22 cellular contexts compared by ENCODE assay signal in the genomic region with DNA sequence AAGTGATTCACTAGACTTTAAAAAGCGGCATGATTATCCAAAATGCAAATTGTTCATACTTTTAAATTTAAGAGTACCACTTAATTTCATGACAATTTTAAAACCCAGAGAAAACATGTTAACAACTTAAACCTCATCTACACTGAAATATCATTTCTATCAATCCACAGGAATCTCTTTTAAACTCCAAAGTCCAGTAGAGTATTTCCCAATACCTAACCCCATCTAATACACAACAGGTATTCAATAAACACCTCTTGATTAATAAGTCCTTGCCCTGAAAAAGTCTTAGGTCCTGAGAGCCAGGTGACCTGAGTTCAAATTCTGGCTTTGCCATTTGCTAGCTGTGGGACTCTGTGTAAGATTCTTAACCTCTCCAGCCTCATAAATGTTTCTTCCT. TPM values are rescaled to one million over a fixed set of nuclear protein-coding genes. Genes with fewer than 3 reads are reported as not detected.
A peak's percentile ranks its signal among the peaks of the same experiment; 100 is the strongest.
DNase-seq lines count a peak whose midpoint lies in the region; ATAC-seq, FAIRE-seq and TF ChIP-seq lines count a peak whose summit lies in the region.
"Had no signal": no experiment of that assay in that cellular context is flagged by ENCODE, and none has a peak within 500 bp of the region (broad histone marks: within the 10 kb centered on the region; RNA-seq: fewer than 3 reads in every experiment).

No MANE protein-coding gene starts in this region.

- H2BK120ac ChIP-seq in mesenchymal stem cell (ENCODE audit: low read depth, low read length), result no peak overlapping the region

- peaks cover 30% of the 10 kb centered on the region for H3K36me3 Mint-ChIP-seq in CD4-positive, CD25-positive, alpha-beta regulatory T cell
- peaks cover 87% of the 10 kb centered on the region for H3K36me3 Mint-ChIP-seq in stimulated activated effector memory CD8-positive, alpha-beta T cell treated with anti-CD3 and anti-CD28 coated beads, Interleukin-12 subunit alpha, Interleukin-12 subunit beta, amount 100 ng/mL, for 72 hours

- no peak overlapping the region for H3K14ac ChIP-seq in mesenchymal stem cell (ENCODE audit: low read length in 2 of 2)

- H3K27me3 ChIP-seq in CD4-positive, CD25-positive, alpha-beta regulatory T cell (ENCODE audit: control insufficient read depth, insufficient read depth, low read length), result no peaks in the 10 kb centered on the region
- H3K27me3 ChIP-seq in K562 (ENCODE audit: control insufficient read depth in 2 of 2, insufficient read depth in 2 of 2, low read length in 2 of 2) (no peaks in the 10 kb centered on the region), mesenchymal stem cell (ENCODE audit: control insufficient read depth in 1 of 2, insufficient read depth in 1 of 2, low read length in 2 of 2) (no peaks in the 10 kb centered on the region)
- H3K27me3 ChIP-seq: BE2C, SJSA1 had no signal

- no peak overlapping the region for H2BK5ac ChIP-seq in mesenchymal stem cell (ENCODE audit: low read depth, low read length, poor library complexity, severe bottlenecking)

- no peak overlapping the region for H3K27ac ChIP-seq in CD4-positive, CD25-positive, alpha-beta regulatory T cell (ENCODE audit: insufficient read depth, low read length, poor library complexity, severe bottlenecking)
- H3K27ac ChIP-seq in K562 (ENCODE audit: extremely low read depth, low read depth, low read length), result no peak overlapping the region
- no peak overlapping the region for H3K27ac ChIP-seq in mesenchymal stem cell (ENCODE audit: low read length, poor library complexity, severe bottlenecking)
- H3K27ac ChIP-seq: SJSA1 had no signal

- no peak overlapping the region for H3K4me3 Mint-ChIP-seq in CD4-positive, CD25-positive, alpha-beta regulatory T cell
- H3K4me3 Mint-ChIP-seq in stimulated activated effector memory CD8-positive, alpha-beta T cell treated with anti-CD3 and anti-CD28 coated beads, Interleukin-12 subunit alpha, Interleukin-12 subunit beta, amount 100 ng/mL, for 72 hours, result no peak overlapping the region
- H3K4me3 Mint-ChIP-seq: CD14-positive monocyte had no signal

- no peak for DNase-seq in CD4-positive, CD25-positive, alpha-beta regulatory T cell
- DNase-seq in K562 (ENCODE audit: extremely low read depth in 1 of 4, low spot score in 3 of 4), result no peak
- DNase-seq in mesenchymal stem cell, result no peak
- no peak for DNase-seq in stimulated activated effector memory CD8-positive, alpha-beta T cell treated with anti-CD3 and anti-CD28 coated beads, Interleukin-12 subunit alpha, Interleukin-12 subunit beta, amount 100 ng/mL, for 72 hours (ENCODE audit: low spot score in 2 of 2)
- DNase-seq in SW480 (ENCODE audit: low spot score), result no peak
- DNase-seq: 8988T, ACHN, BE2C, KG1, NCI-H1048, NCI-H1417, NCI-H1694, NCI-H2029 treated with DMSO at 0.1 percent for 48 hours, NCI-H2227 treated with DMSO at 0.1 percent for 48 hours, NCI-H526 treated with DMSO at 0.1 percent for 48 hours, Right ventricle myocardium superior, RPMI8226 had no signal

- H3K9me1 ChIP-seq in K562 (ENCODE audit: control insufficient read depth, insufficient read depth, low read length), result no peaks in the 10 kb centered on the region

- no peak overlapping the region for H2BK12ac ChIP-seq in mesenchymal stem cell (ENCODE audit: low read length in 2 of 2)

- no peaks in the 10 kb centered on the region for H3K27me3 Mint-ChIP-seq in CD4-positive, CD25-positive, alpha-beta regulatory T cell

- peaks cover 57% of the 10 kb centered on the region for H3K36me3 ChIP-seq in CD4-positive, CD25-positive, alpha-beta regulatory T cell (ENCODE audit: control insufficient read depth, insufficient read depth, low read length)
- peaks cover 88% of the 10 kb centered on the region for H3K36me3 ChIP-seq in K562 (ENCODE audit: control insufficient read depth, insufficient read depth, low read length)
- peaks cover 24 to 50% of the 10 kb centered on the region in 2 experiments for H3K36me3 ChIP-seq in mesenchymal stem cell (ENCODE audit: control insufficient read depth in 1 of 2, insufficient read depth in 2 of 2, low read depth in 1 of 2, low read length in 2 of 2)

- no peak for ATAC-seq in CD4-positive, CD25-positive, alpha-beta regulatory T cell (ENCODE audit: low read depth in 2 of 2)
- ATAC-seq in K562 (no peak), HG02870 (IDR thresholded peaks at IDR 0.05; ENCODE audit: unreplicated experiment) (no peak), HG03025 (IDR thresholded peaks at IDR 0.05; ENCODE audit: low FRiP score, unreplicated experiment) (no peak)
- no peak for ATAC-seq in stimulated activated effector memory CD8-positive, alpha-beta T cell treated with anti-CD3 and anti-CD28 coated beads, Interleukin-12 subunit alpha, Interleukin-12 subunit beta, amount 100 ng/mL, for 72 hours

- no peak overlapping the region for H3K23ac ChIP-seq in mesenchymal stem cell (ENCODE audit: low read length in 2 of 2)

- peaks cover 26% of the 10 kb centered on the region for H3K79me1 ChIP-seq in mesenchymal stem cell (replicated peaks; ENCODE audit: low read length, poor library complexity, severe bottlenecking)

- CTCF ChIA-PET in K562 (lab: Yijun Ruan, JAX; ENCODE audit: low intra/inter-chr PET ratio), result no interaction called here

- H3K4me1 ChIP-seq in CD4-positive, CD25-positive, alpha-beta regulatory T cell (ENCODE audit: control insufficient read depth, insufficient read depth, low read length, poor library complexity, severe bottlenecking), result no peaks in the 10 kb centered on the region
- H3K4me1 ChIP-seq in K562 (replicated peaks in 1 of 2; ENCODE audit: control insufficient read depth in 2 of 2, insufficient read depth in 2 of 2, low read length in 2 of 2), result no peaks in the 10 kb centered on the region; a peak in 2 of 5 replicates
- H3K4me1 ChIP-seq in mesenchymal stem cell (ENCODE audit: control insufficient read depth, insufficient read depth, low read depth, low read length), result peaks cover 6% of the 10 kb centered on the region
- H3K4me1 ChIP-seq: BE2C had no signal

- no peak overlapping the region for H3K18ac ChIP-seq in mesenchymal stem cell (ENCODE audit: low read depth in 1 of 2, low read length in 2 of 2)

- no peaks in the 10 kb centered on the region for H3K9me3 ChIP-seq in CD4-positive, CD25-positive, alpha-beta regulatory T cell (ENCODE audit: control insufficient read depth in 2 of 2, low read length in 2 of 2)
- H3K9me3 ChIP-seq in K562 (replicated peaks; ENCODE audit: control insufficient read depth, insufficient read depth, low read depth, low read length), result no peaks in the 10 kb centered on the region
- H3K9me3 ChIP-seq in mesenchymal stem cell (ENCODE audit: control insufficient read depth, low read length), result no peaks in the 10 kb centered on the region
- H3K9me3 ChIP-seq: BE2C, SJSA1 had no signal

- 100% methylated on average over 1 of the region's 1 CpG for WGBS in K562 (ENCODE audit: insufficient coverage, low coverage, missing lambda C conversion rate)
- 94% methylated on average over 1 of the region's 1 CpG for WGBS in mesenchymal stem cell

- peaks cover 23% of the 10 kb centered on the region for H3K79me2 ChIP-seq in K562 (ENCODE audit: control insufficient read depth, insufficient read depth, low read length)

- no peak overlapping the region for H4K91ac ChIP-seq in mesenchymal stem cell (ENCODE audit: low read length)

- no peak overlapping the region for H3K4me2 ChIP-seq in K562 (ENCODE audit: insufficient read depth, low read length)
- H3K4me2 ChIP-seq in mesenchymal stem cell (ENCODE audit: low read length, poor library complexity, severe bottlenecking), result no peak overlapping the region

- no peak overlapping the region for H3K4me3 ChIP-seq in CD4-positive, CD25-positive, alpha-beta regulatory T cell (ENCODE audit: low read depth, low read length)
- no peak overlapping the region for H3K4me3 ChIP-seq in K562
- H3K4me3 ChIP-seq in mesenchymal stem cell (ENCODE audit: insufficient read depth in 1 of 2, low read depth in 1 of 2, low read length in 2 of 2), result no peak overlapping the region
- H3K4me3 ChIP-seq: SJSA1 had no signal

- no peak for FAIRE-seq in K562 (lab: Jason Lieb, UNC)

- TF ChIP-seq CTCF in K562 (IDR thresholded peaks at IDR 0.05 in 2 of 3, conservative IDR thresholded peaks at IDR 0.05 in 1 of 3; ENCODE audit: insufficient read depth in 2 of 3, low read depth in 1 of 3, low read length in 3 of 3), result no peak

- peaks cover 0 to 7% (median 0%) of the 10 kb centered on the region in 4 donors for H3K4me1 Mint-ChIP-seq in CD4-positive, CD25-positive, alpha-beta regulatory T cell
- peaks cover under 1% of the 10 kb centered on the region for H3K4me1 Mint-ChIP-seq in stimulated activated effector memory CD8-positive, alpha-beta T cell treated with anti-CD3 and anti-CD28 coated beads, Interleukin-12 subunit alpha, Interleukin-12 subunit beta, amount 100 ng/mL, for 72 hours

- TF ChIP-seq EP300 in K562 (IDR thresholded peaks at IDR 0.05; ENCODE audit: low read length), result no peak

- H3K9me3 Mint-ChIP-seq in CD4-positive, CD25-positive, alpha-beta regulatory T cell, result no peaks in the 10 kb centered on the region
- no peaks in the 10 kb centered on the region for H3K9me3 Mint-ChIP-seq in stimulated activated effector memory CD8-positive, alpha-beta T cell treated with anti-CD3 and anti-CD28 coated beads, Interleukin-12 subunit alpha, Interleukin-12 subunit beta, amount 100 ng/mL, for 72 hours
- H3K9me3 Mint-ChIP-seq: CD14-positive monocyte had no signal

- H2AFZ ChIP-seq in K562 (ENCODE audit: low read depth, low read length) (no peak overlapping the region), mesenchymal stem cell (ENCODE audit: low read depth, low read length) (no peak overlapping the region)

- POLR2A ChIA-PET in K562 (lab: Yijun Ruan, JAX), result interaction anchor here (0.6 to 2.4 kb wide), 5 partner anchors 9 to 148 kb away, joined by 3 to 10 read pairs (median 5); a partner anchor contains a TSS

- no peak overlapping the region for H3K4ac ChIP-seq in mesenchymal stem cell (ENCODE audit: low read depth in 1 of 2, low read length in 2 of 2)

- intact Hi-C loops in K562 (cut with micrococcal nuclease), result loop anchor here (10.0 kb wide), 1 partner anchor 71 kb away; a partner anchor contains a TSS

- no peak overlapping the region for H4K8ac ChIP-seq in mesenchymal stem cell (ENCODE audit: low read length)

- no peak overlapping the region for H2AK5ac ChIP-seq in mesenchymal stem cell (ENCODE audit: low read length, severe bottlenecking)

- no TSS peak for BruUV-seq in K562 (replicated peaks; lab: Mats Ljungman, UMichigan)

- no peaks in the 10 kb centered on the region for H4K20me1 ChIP-seq in K562 (replicated peaks; ENCODE audit: control insufficient read depth, insufficient read depth, low read length)

- in situ Hi-C loops in K562 (cut with MboI), result no loop called here

- TF ChIP-seq RAD21 in K562 (CRISPR knock-in tag; conservative IDR thresholded peaks at IDR 0.05 in 1 of 2, IDR thresholded peaks at IDR 0.05 in 1 of 2), result no peak

- no peak for TF ChIP-seq POLR2A in K562 (conservative IDR thresholded peaks at IDR 0.05)

- peak overlapping the region; percentile 9 to 72 (median 11) for H3K27ac Mint-ChIP-seq in CD4-positive, CD25-positive, alpha-beta regulatory T cell
- H3K27ac Mint-ChIP-seq in stimulated activated effector memory CD8-positive, alpha-beta T cell treated with anti-CD3 and anti-CD28 coated beads, Interleukin-12 subunit alpha, Interleukin-12 subunit beta, amount 100 ng/mL, for 72 hours, result peak overlapping the region; percentile 55
- H3K27ac Mint-ChIP-seq: CD14-positive monocyte had no signal

- H2BK15ac ChIP-seq in mesenchymal stem cell (ENCODE audit: low read depth, poor library complexity, severe bottlenecking), result no peak overlapping the region

- H3K9ac ChIP-seq in K562 (ENCODE audit: insufficient read depth in 1 of 2, low read depth in 2 of 2, low read length in 2 of 2), result no peak overlapping the region
- peak overlapping the region; percentile 36 for H3K9ac ChIP-seq in mesenchymal stem cell (ENCODE audit: low read length)

RNA-seq across cellular contexts. Expression of a gene that starts 14.7 kb away (rescaled TPM):
- 14.8 TPM for total RNA-seq in CD4-positive, CD25-positive, alpha-beta regulatory T cell
- 10 to 100 TPM; 29.0 to 33.5 (median 31.6) TPM for polyA plus RNA-seq in CD4-positive, CD25-positive, alpha-beta regulatory T cell
- total RNA-seq in K562 (2011; cell fraction: chromatin; rRNA removed; ENCODE audit: low replicate concordance), result 16.8 and 17.6 TPM in 2 replicates
- total RNA-seq in K562 (2011; cell fraction: nucleolus; rRNA removed), result 6.5 and 8.6 TPM in 2 replicates
- 16.4 and 23.5 TPM in 2 replicates for total RNA-seq in K562 (2011; cell fraction: nucleoplasm; rRNA removed)
- total RNA-seq in K562 (2014; rRNA removed) (41.3 and 44.9 TPM in 2 replicates), K562 (2014; rRNA removed; fragmentation: Illumina TruSeq; extraction: Trizol) (102 and 119 TPM in 2 replicates), K562 (2015; rRNA removed; fragmentation: Illumina TruSeq; extraction: Trizol) (91.8 and 104 TPM in 2 replicates), K562 (2021) (61.2 and 74.2 TPM in 2 replicates)
- polyA plus RNA-seq in K562 (2011; rRNA removed) (117 and 119 TPM in 2 replicates), K562 (2014; fragmentation: Illumina TruSeq; extraction: Trizol) (93.3 and 113 TPM in 2 replicates), K562 (2014; fragmentation: Nextera tagmentation; extraction: Ambion mirVana) (100 to 1,000 TPM; 107 to 150 TPM), K562 (2014; rRNA removed) (66.4 and 70.1 TPM in 2 replicates)
- polyA plus RNA-seq in K562 (2011; cell fraction: cytosol; rRNA removed), result 15.8 and 39.6 TPM in 2 replicates
- polyA plus RNA-seq in K562 (2011; cell fraction: nucleus; rRNA removed), result 12.5 and 15.1 TPM in 2 replicates
- 63.4 and 74.9 TPM in 2 replicates for polyA plus RNA-seq in K562 (2012)
- 62.0 and 96.6 TPM in 2 replicates for polyA minus RNA-seq in K562 (2011; rRNA and poly(A)+ RNA removed)
- polyA minus RNA-seq in K562 (2011; cell fraction: cytosol; rRNA and poly(A)+ RNA removed), result 27.4 and 29.0 TPM in 2 replicates
- 5.4 and 10.9 TPM in 2 replicates for polyA minus RNA-seq in K562 (2011; cell fraction: nucleus; rRNA and poly(A)+ RNA removed)
- 28.3 TPM for polyA plus RNA-seq in mesenchymal stem cell (2013, experiment 1 of 2)
- polyA plus RNA-seq in mesenchymal stem cell (2013, experiment 2 of 2), result 27.8 TPM

RNA-seq across cellular contexts. Expression of a gene that starts 16.9 kb away (rescaled TPM):
- not detected for total RNA-seq in CD4-positive, CD25-positive, alpha-beta regulatory T cell
- polyA plus RNA-seq in CD4-positive, CD25-positive, alpha-beta regulatory T cell, result under 1 TPM; 0.15 to 0.67 (median 0.43) TPM
- not detected in 2 replicates for total RNA-seq in K562 (2011; cell fraction: chromatin; rRNA removed; ENCODE audit: low replicate concordance)
- total RNA-seq in K562 (2011; cell fraction: nucleolus; rRNA removed), result not detected in 2 replicates
- total RNA-seq in K562 (2011; cell fraction: nucleoplasm; rRNA removed), result 0.15 TPM in 1 of 2 replicates, not detected in the other
- 0.05 TPM in 1 of 2 replicates, not detected in the other for total RNA-seq in K562 (2014; rRNA removed)
- total RNA-seq in K562 (2014; rRNA removed; fragmentation: Illumina TruSeq; extraction: Trizol), result not detected in 2 replicates
- not detected in 2 replicates for total RNA-seq in K562 (2015; rRNA removed; fragmentation: Illumina TruSeq; extraction: Trizol)
- 0.47 and 0.78 TPM in 2 replicates for total RNA-seq in K562 (2021)
- polyA plus RNA-seq in K562 (2011; rRNA removed), result not detected in 2 replicates
- polyA plus RNA-seq in K562 (2011; cell fraction: cytosol; rRNA removed), result not detected in 2 replicates
- not detected in 2 replicates for polyA plus RNA-seq in K562 (2011; cell fraction: nucleus; rRNA removed)
- polyA plus RNA-seq in K562 (2012), result 0.21 and 0.22 TPM in 2 replicates
- 0.03 TPM in 1 of 2 replicates, not detected in the other for polyA plus RNA-seq in K562 (2014; fragmentation: Illumina TruSeq; extraction: Trizol)
- under 1 TPM; 0.07 to 0.10 TPM for polyA plus RNA-seq in K562 (2014; fragmentation: Nextera tagmentation; extraction: Ambion mirVana)
- 0.04 TPM in 1 of 2 replicates, not detected in the other for polyA plus RNA-seq in K562 (2014; rRNA removed)
- not detected in 2 replicates for polyA minus RNA-seq in K562 (2011; rRNA and poly(A)+ RNA removed)
- polyA minus RNA-seq in K562 (2011; cell fraction: cytosol; rRNA and poly(A)+ RNA removed), result not detected in 2 replicates
- 0.11 TPM in 1 of 2 replicates, not detected in the other for polyA minus RNA-seq in K562 (2011; cell fraction: nucleus; rRNA and poly(A)+ RNA removed)
- polyA plus RNA-seq in mesenchymal stem cell (2013, experiment 1 of 2), result 0.01 TPM
- 0.01 TPM for polyA plus RNA-seq in mesenchymal stem cell (2013, experiment 2 of 2)
- total RNA-seq: H4 had no signal
